In genomic region chr14:67819563-67820411, GRCh38 we compare ENCODE assay signal across 8 cellular contexts. TPM values are rescaled to one million over a fixed set of nuclear protein-coding genes. Genes with fewer than 3 reads are reported as not detected.
DNase-seq lines count a peak whose midpoint lies in the region; ATAC-seq, FAIRE-seq and TF ChIP-seq lines count a peak whose summit lies in the region.

TSS of gene RAD51B (plus strand) at chr14:67819779.

- CTCF ChIA-PET in CD4-positive, alpha-beta T cell (lab: Charles Lee), result interaction anchor here (1.6 kb wide), 1 partner anchor 18 kb away, joined by 4 read pairs; no protein-coding TSS in a partner anchor
- CTCF ChIA-PET in H1 (lab: Charles Lee; ENCODE audit: partially characterized antibody), result interaction anchor here (1.8 kb wide), 1 partner anchor 18 kb away, joined by 10 read pairs; no protein-coding TSS in a partner anchor

- H3K79me1 ChIP-seq in H1 (ENCODE audit: low read depth, low read length), result no peaks in the 10 kb centered on the region

- WGBS in H1 (ENCODE audit: extremely low coverage in 1 of 2, insufficient coverage in 1 of 2, insufficient read length in 1 of 2, insufficient replicate concordance in 2 of 2, low coverage in 1 of 2, low lambda C conversion rate in 2 of 2, missing lambda C conversion rate in 1 of 2), 2 experiments, result 5% methylated on average over 30 of the region's 30 CpGs; no CpG with 5 or more reads in 1 of the 2 experiments

- H3K23ac ChIP-seq in H1 (ENCODE audit: insufficient read length), result no peak within 1 kb of the TSS

- 0 out of 3 replicates have a peak, but pooled peaks of 1 of the 2 experiments have one; percentile 37 for TF ChIP-seq POLR2A in H1 (IDR thresholded peaks at IDR 0.05; ENCODE audit: control extremely low read depth in 1 of 2, low read depth in 2 of 2, low read length in 2 of 2)

- H3K4me3 ChIP-seq in H1 (ENCODE audit: extremely low read depth in 1 of 4, insufficient read depth in 2 of 4, low read depth in 3 of 4, low read length in 4 of 4), result peak within 1 kb of the TSS; percentile 64 to 97 (median 89)

- no peak for FAIRE-seq in H1 (lab: Jason Lieb, UNC)

- H3K27ac ChIP-seq in CD4-positive, alpha-beta T cell (ENCODE audit: low read depth, low read length), result peak within 1 kb of the TSS; percentile 61
- peak within 1 kb of the TSS; percentile 90 for H3K27ac ChIP-seq in H1 (ENCODE audit: low read depth, low read length)

- no peaks in the 10 kb centered on the region for H3K9me3 Mint-ChIP-seq in CD4-positive, alpha-beta T cell

- peak within 1 kb of the TSS; percentile 100 for H3K4me3 Mint-ChIP-seq in CD4-positive, alpha-beta T cell

- peaks cover 27% of the 10 kb centered on the region for H3K36me3 Mint-ChIP-seq in CD4-positive, alpha-beta T cell (ENCODE audit: low read depth)

- H2BK20ac ChIP-seq in H1 (ENCODE audit: low read length), result no peak within 1 kb of the TSS; the same call in 1 of the 2 replicates

- peak; percentile 71 to 85 (median 80) for DNase-seq in CD4-positive, alpha-beta T cell
- peak; percentile 58 for DNase-seq in HS-5 (ENCODE audit: low read depth)
- DNase-seq in NOMO-1 (lab: John Stamatoyannopoulos, UW; ENCODE audit: unreplicated experiment in 2 of 2), result peak; percentile 80 to 82
- DNase-seq in activated CD8-positive, alpha-beta memory T cell treated with anti-CD3 and anti-CD28 coated beads for 24 hours, result peak; percentile 93
- peak in 1 of 2 experiments; percentile 91 for DNase-seq in H1 (ENCODE audit: low read depth in 1 of 2, low spot score in 2 of 2)
- peak; percentile 92 for DNase-seq in medulla oblongata (ENCODE audit: extremely low spot score)
- peak; percentile 74 to 78 (median 78) for DNase-seq in stimulated activated CD4-positive, alpha-beta T cell treated with anti-CD3 and anti-CD28 coated beads, TNF-alpha, amount 100 ng/mL, for 48 hours (ENCODE audit: low read depth in 3 of 3)

- H3K9me3 ChIP-seq in CD4-positive, alpha-beta T cell (ENCODE audit: control insufficient read depth, low read length), result no peaks in the 10 kb centered on the region
- no peaks in the 10 kb centered on the region for H3K9me3 ChIP-seq in H1 (ENCODE audit: insufficient read depth in 2 of 2, low read depth in 1 of 2, low read length in 1 of 2)

- H3K27ac Mint-ChIP-seq in CD4-positive, alpha-beta T cell, result peak within 1 kb of the TSS; percentile 98

- peak; percentile 60 for ATAC-seq in CD4-positive, alpha-beta T cell (ENCODE audit: poor library complexity)
- peak; percentile 66 for ATAC-seq in GM19463 (IDR thresholded peaks at IDR 0.05; ENCODE audit: unreplicated experiment)

- no peak for TF ChIP-seq RAD21 in H1 (IDR thresholded peaks at IDR 0.05 in 1 of 2, conservative IDR thresholded peaks at IDR 0.05 in 1 of 2; ENCODE audit: low read depth in 2 of 2, low read length in 2 of 2)

- H3K4me1 Mint-ChIP-seq in CD4-positive, alpha-beta T cell (ENCODE audit: low read depth), result peaks cover 46% of the 10 kb centered on the region

- POLR2A ChIA-PET in CD4-positive, alpha-beta T cell (lab: Charles Lee), result interaction anchor here (1.0 to 1.1 kb wide), 2 partner anchors 124 to 976 kb away, joined by 3 read pairs; partner anchors contain the start of gene RDH11
- POLR2A ChIA-PET in H1 (lab: Charles Lee; ENCODE audit: partially characterized antibody), result no interaction called here

- H3K9ac ChIP-seq in H1 (replicated peaks in 1 of 4; ENCODE audit: extremely low read depth in 1 of 4, low read depth in 3 of 4, low read length in 3 of 4), result peak within 1 kb of the TSS in 3 of 4 experiments; percentile 69 to 90 (median 89); a peak in 6 of 7 replicates

- TF ChIP-seq EP300 in H1 (IDR thresholded peaks at IDR 0.05; ENCODE audit: borderline replicate concordance in 1 of 2, low read depth in 2 of 2, low read length in 2 of 2), result no peak

- peak within 1 kb of the TSS; percentile 18; the same call in 1 of the 2 replicates for H2BK12ac ChIP-seq in H1 (ENCODE audit: low read depth, low read length)

- H3K56ac ChIP-seq in H1 (replicated peaks; ENCODE audit: insufficient read length, low read depth, low read length), result peak within 1 kb of the TSS; percentile 52

- TF ChIP-seq CTCF in CD4-positive, alpha-beta T cell (IDR thresholded peaks at IDR 0.05), result no peak
- TF ChIP-seq CTCF in H1 (IDR thresholded peaks at IDR 0.05; ENCODE audit: control extremely low read depth in 1 of 3, insufficient read depth in 1 of 3, low read depth in 1 of 3, low read length in 3 of 3), result no peak

- H3K4me2 ChIP-seq in H1 (ENCODE audit: insufficient read depth in 1 of 2, low read depth in 2 of 2, low read length in 2 of 2), result peak within 1 kb of the TSS; percentile 76 to 97

- peak within 1 kb of the TSS; percentile 95 for H2BK5ac ChIP-seq in H1 (ENCODE audit: low read depth, low read length)

- no peaks in the 10 kb centered on the region for H3K36me3 ChIP-seq in H1 (ENCODE audit: control insufficient read depth in 2 of 4, insufficient read depth in 4 of 4, low read length in 3 of 4)

- H2AFZ ChIP-seq in H1 (ENCODE audit: low read length), result peak within 1 kb of the TSS; percentile 96

- H2AK5ac ChIP-seq in H1 (ENCODE audit: low read depth, low read length), result no peak within 1 kb of the TSS

- H3K23me2 ChIP-seq in H1 (ENCODE audit: low read depth, low read length), result peaks cover 7% of the 10 kb centered on the region; the same call in 1 of the 2 replicates

- peak within 1 kb of the TSS; percentile 90 for H4K5ac ChIP-seq in H1 (ENCODE audit: insufficient read length, low read depth, low read length)

- H2BK15ac ChIP-seq in H1 (ENCODE audit: low read length), result no peak within 1 kb of the TSS

- H4K8ac ChIP-seq in H1 (ENCODE audit: extremely low read depth, insufficient read depth, low read length), result peak within 1 kb of the TSS; percentile 96

- H3K79me2 ChIP-seq in H1 (ENCODE audit: control insufficient read depth in 1 of 2, insufficient read depth in 2 of 2, low read length in 2 of 2), result peaks cover 0 to 21% of the 10 kb centered on the region in 2 experiments; a peak in 3 of 4 replicates

- no peaks in the 10 kb centered on the region for H4K20me1 ChIP-seq in H1 (replicated peaks in 1 of 2; ENCODE audit: control insufficient read depth in 1 of 2, insufficient read depth in 2 of 2, low read length in 2 of 2)

- peaks cover 0 to 14% (median 3%) of the 10 kb centered on the region in 4 experiments; a peak in 6 of 7 replicates for H3K4me1 ChIP-seq in H1 (replicated peaks in 1 of 4; ENCODE audit: control insufficient read depth in 3 of 4, insufficient read depth in 4 of 4, low read length in 3 of 4)

- H2BK120ac ChIP-seq in H1 (replicated peaks; ENCODE audit: low read depth, low read length), result no peak within 1 kb of the TSS

- no peak within 1 kb of the TSS for H3K14ac ChIP-seq in H1 (ENCODE audit: insufficient read length)

- H3K4ac ChIP-seq in H1 (replicated peaks; ENCODE audit: insufficient read length, low read depth, low read length), result peak within 1 kb of the TSS; percentile 25

- H4K91ac ChIP-seq in H1 (replicated peaks; ENCODE audit: insufficient read length, low read length), result peak within 1 kb of the TSS; percentile 22

- H3K27me3 ChIP-seq in CD4-positive, alpha-beta T cell (ENCODE audit: control insufficient read depth, insufficient read depth, low read length), result no peaks in the 10 kb centered on the region
- H3K27me3 ChIP-seq in H1 (replicated peaks in 1 of 4; ENCODE audit: control insufficient read depth in 3 of 4, extremely low read depth in 1 of 4, insufficient read depth in 3 of 4, low read length in 3 of 4), result no peaks in the 10 kb centered on the region

- H3K27me3 Mint-ChIP-seq in CD4-positive, alpha-beta T cell, result no peaks in the 10 kb centered on the region

- H3K18ac ChIP-seq in H1 (ENCODE audit: extremely low read depth, low read length), result no peak within 1 kb of the TSS

- intact Hi-C loops in CD4-positive, alpha-beta T cell (cut with DNase I, micrococcal nuclease), result loop anchor here in 1 of 2 experiments (5.0 to 10.0 kb wide), 7 partner anchors 122 to 1948 kb away; partner anchors contain the start of genes ATP6V1D, DCAF5, ERH and PIGH

TF ChIP-seq in H1, 55 proteins besides CTCF, POLR2A, EP300 and RAD21 (continues in another document):
- TF ChIP-seq EZH2 (IDR thresholded peaks at IDR 0.05; ENCODE audit: low read depth, low read length, severe bottlenecking), result no peak
- TF ChIP-seq CHD2 (IDR thresholded peaks at IDR 0.05; ENCODE audit: low read length), result peak; percentile 94
- peak; percentile 72; the same call in 1 of the 2 replicates for TF ChIP-seq RBBP5 (IDR thresholded peaks at IDR 0.05; ENCODE audit: borderline replicate concordance, low read depth, low read length)
- TF ChIP-seq ASH2L (IDR thresholded peaks at IDR 0.05; ENCODE audit: low read length), result peak; percentile 97
- no peak; the same call in 1 of the 2 replicates for TF ChIP-seq POLR2AphosphoS5 (IDR thresholded peaks at IDR 0.05; ENCODE audit: low read depth, low read length)
- TF ChIP-seq MAFK (IDR thresholded peaks at IDR 0.05; ENCODE audit: low read depth, low read length), result no peak
- no peak for TF ChIP-seq GTF2F1 (IDR thresholded peaks at IDR 0.05; ENCODE audit: borderline replicate concordance, low read depth, low read length)
- no peak for TF ChIP-seq FOSL1 (IDR thresholded peaks at IDR 0.05; ENCODE audit: insufficient read depth, low read depth, low read length)
- TF ChIP-seq TBP (IDR thresholded peaks at IDR 0.05; ENCODE audit: low read depth, low read length), result 0 out of 2 replicates have a peak, but pooled peaks have one; percentile 47
- peak; percentile 34; the same call in 1 of the 2 replicates for TF ChIP-seq E2F6 (IDR thresholded peaks at IDR 0.05)
- no peak for TF ChIP-seq GABPA (IDR thresholded peaks at IDR 0.05; ENCODE audit: borderline replicate concordance, insufficient read depth, low read length)
- no peak for TF ChIP-seq KDM1A (IDR thresholded peaks at IDR 0.05; ENCODE audit: borderline replicate concordance, low read length)
- peak; percentile 37; the same call in 1 of the 2 replicates for TF ChIP-seq SP4 (IDR thresholded peaks at IDR 0.05; ENCODE audit: low read length)

RNA-seq across cellular contexts. Expression of gene RAD51B, which starts in this region (rescaled TPM):
- total RNA-seq in CD4-positive, alpha-beta T cell, result 10 to 100 TPM; 18.4 to 20.0 TPM
- total RNA-seq in H1 (2021; fragmentation: NEBNext Ultra II Directional; extraction: Animal tissue kit (Norgen Biotek cat#: 25700)), result 11.0 and 14.9 TPM in 2 replicates
- 3.9 and 4.3 TPM in 2 replicates for polyA plus RNA-seq in H1 (2011; rRNA removed)
- 3.9 TPM for polyA plus RNA-seq in H1 (2011; cell fraction: cytosol; rRNA removed)
- polyA plus RNA-seq in H1 (2011; cell fraction: nucleus; rRNA removed), result 5.0 TPM
- 2.6 to 5.6 TPM (median 4.1 TPM) in 4 replicates for polyA plus RNA-seq in H1 (2012, experiment 1 of 2)
- polyA plus RNA-seq in H1 (2012, experiment 2 of 2), result 0.98 TPM
- polyA plus RNA-seq in H1 (2013, experiment 1 of 2), result 4.2 TPM
- polyA plus RNA-seq in H1 (2013, experiment 2 of 2), result 6.0 TPM
- polyA minus RNA-seq in H1 (2011; rRNA and poly(A)+ RNA removed), result 49.5 and 69.9 TPM in 2 replicates
- 9.0 TPM for polyA minus RNA-seq in H1 (2011; cell fraction: cytosol; rRNA and poly(A)+ RNA removed)
- 119 TPM for polyA minus RNA-seq in H1 (2011; cell fraction: nucleus; rRNA and poly(A)+ RNA removed)
